8 cellular contexts compared by ENCODE assay signal in the genomic region with DNA sequence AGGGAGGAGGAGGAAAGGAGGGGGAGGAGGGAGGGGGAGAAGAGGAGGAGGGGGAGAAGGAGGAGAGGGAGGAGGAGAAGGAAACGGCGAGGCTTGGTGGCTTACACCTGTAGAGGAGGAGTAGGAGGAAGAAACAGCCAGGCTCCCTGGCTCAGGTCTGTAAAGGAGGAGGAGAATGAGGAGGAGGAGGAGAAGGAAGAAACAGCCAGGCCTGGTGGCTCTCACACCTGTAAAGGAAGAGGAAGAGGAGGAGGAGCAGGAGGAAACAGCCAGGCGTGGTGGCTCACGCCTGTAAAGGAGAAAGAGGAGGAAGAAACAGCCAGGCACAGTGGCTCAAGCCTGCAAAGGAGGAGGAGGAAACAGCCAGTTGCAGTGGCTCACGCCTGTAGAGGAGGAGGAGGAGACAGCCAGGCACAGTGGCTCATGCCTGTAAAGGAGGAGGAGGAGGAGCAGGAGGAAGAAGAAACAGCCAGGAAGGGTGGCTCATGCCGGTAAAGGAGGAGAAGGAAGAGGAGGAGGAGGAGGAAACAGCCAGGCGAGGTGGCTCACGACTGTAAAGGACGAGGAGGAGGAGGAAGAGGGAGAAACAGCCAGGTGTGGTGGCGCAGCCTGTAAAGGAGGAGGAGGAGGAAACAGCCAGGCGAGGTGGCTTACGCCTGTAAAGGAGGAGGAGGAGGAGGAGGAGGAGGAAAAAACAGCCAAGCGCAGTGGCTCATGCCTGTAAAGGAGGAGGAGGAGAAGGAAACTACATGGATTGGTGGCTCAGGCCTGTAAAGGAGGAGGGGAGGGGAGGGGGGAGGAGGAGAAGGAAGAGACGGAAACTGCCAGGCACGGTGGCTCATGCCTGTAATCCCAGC. TPM values are rescaled to one million over a fixed set of nuclear protein-coding genes. Genes with fewer than 3 reads are reported as not detected.
A peak's percentile ranks its signal among the peaks of the same experiment; 100 is the strongest.
DNase-seq lines count a peak whose midpoint lies in the region; ATAC-seq and TF ChIP-seq lines count a peak whose summit lies in the region.

No MANE protein-coding gene starts in this region.

- peak; percentile 97 for DNase-seq in A172 (ENCODE audit: low spot score)
- DNase-seq in NCI-H460 (ENCODE audit: extremely low read depth, low read depth): peak; percentile 69
- DNase-seq in activated CD4-positive, alpha-beta T cell treated with anti-CD3 and anti-CD28 coated beads for 4 hours: peak; percentile 8 to 22
- DNase-seq in medulla oblongata (ENCODE audit: extremely low spot score): peak; percentile 39
- peak; percentile 83 for DNase-seq in stomach

- peaks cover 0 to 9% of the 10 kb centered on the region in 2 donors for H3K4me1 ChIP-seq in duodenal mucosa (ENCODE audit: control insufficient read depth in 1 of 2, insufficient read depth in 2 of 2, low read length in 2 of 2)
- peaks cover 5 to 17% (median 11%) of the 10 kb centered on the region in 4 donors for H3K4me1 ChIP-seq in stomach

- TF ChIP-seq POLR2A in stomach (IDR thresholded peaks at IDR 0.05): peak in 1 of 4 donors; percentile 12

- intact Hi-C loops in stomach (cut with DNase I; ENCODE audit: low total_unique reads): no loop called here

- H3K9ac ChIP-seq in duodenal mucosa (ENCODE audit: low read depth in 1 of 2, low read length in 2 of 2): peak overlapping the region; percentile 62 to 84

- ATAC-seq in GM18508 (IDR thresholded peaks at IDR 0.05; ENCODE audit: insufficient read depth, unreplicated experiment) (peak; percentile 76), HG03039 (IDR thresholded peaks at IDR 0.05; ENCODE audit: unreplicated experiment) (peak; percentile 71)

- H3K27ac ChIP-seq in duodenal mucosa (ENCODE audit: low read depth, low read length) (peak overlapping the region; percentile 85), stomach (peak overlapping the region; percentile 87 to 97 (median 90))

- no peak for TF ChIP-seq EP300 in stomach (IDR thresholded peaks at IDR 0.05)

- H3K9me3 ChIP-seq in duodenal mucosa (ENCODE audit: control insufficient read depth in 1 of 2, low read length in 2 of 2) (no peaks in the 10 kb centered on the region), stomach (no peaks in the 10 kb centered on the region)

- no peaks in the 10 kb centered on the region for H3K27me3 ChIP-seq in duodenal mucosa (ENCODE audit: control insufficient read depth in 1 of 2, insufficient read depth in 2 of 2, low read length in 2 of 2)
- no peaks in the 10 kb centered on the region for H3K27me3 ChIP-seq in stomach

- no peak for TF ChIP-seq CTCF in stomach (IDR thresholded peaks at IDR 0.05)

- H3K4me3 ChIP-seq in duodenal mucosa (ENCODE audit: low read depth in 1 of 2, low read length in 2 of 2) (peak overlapping the region; percentile 62 to 71), stomach (peak overlapping the region; percentile 29 to 47 (median 38))

- peaks cover 0 to 5% of the 10 kb centered on the region in 2 donors for H3K36me3 ChIP-seq in duodenal mucosa (ENCODE audit: control insufficient read depth in 1 of 2, insufficient read depth in 2 of 2, low read length in 2 of 2)
- H3K36me3 ChIP-seq in stomach: no peaks in the 10 kb centered on the region

- 0 to 2% (median 1%) methylated on average over 15 of the region's 15 CpGs for WGBS in stomach, 5 donors

RNA-seq across cellular contexts. Expression of a gene that starts 14.9 kb away (rescaled TPM):
- 42.5 and 44.0 TPM in 2 replicates for total RNA-seq in A172 (2014; rRNA removed; shearing (Covaris generic))
- 26.6 and 33.7 TPM in 2 replicates for total RNA-seq in NCI-H460 (2014; rRNA removed; shearing (Covaris generic))
- 28.5 and 51.6 TPM in 2 replicates for polyA plus RNA-seq in NCI-H460 (2014; cell fraction: nucleus; rRNA removed)
- total RNA-seq in stomach: 10 to 100 TPM; 22.8 to 99.5 (median 30.9) TPM
- polyA plus RNA-seq in stomach: 10 to 100 TPM; 15.7 to 28.3 (median 25.7) TPM

RNA-seq across cellular contexts. Expression of a gene that starts 24.2 kb away (rescaled TPM):
- 61.3 and 64.6 TPM in 2 replicates for total RNA-seq in A172 (2014; rRNA removed; shearing (Covaris generic))
- 12.6 and 16.1 TPM in 2 replicates for total RNA-seq in NCI-H460 (2014; rRNA removed; shearing (Covaris generic))
- 72.9 and 73.0 TPM in 2 replicates for polyA plus RNA-seq in NCI-H460 (2014; cell fraction: nucleus; rRNA removed)
- 100 to 1,000 TPM in 2 of 5 donors, 10 to 100 TPM in 3; 42.8 to 369 (median 71.0) TPM for total RNA-seq in stomach
- 10 to 100 TPM; 49.7 to 88.4 (median 80.3) TPM for polyA plus RNA-seq in stomach

Comparison
In these comparisons a context has a peak if more than half of its experiments do, and no peak if none do; other contexts are left out.
1. Peak in every context shown above with its lines: DNase-seq, ATAC-seq, H3K4me3 ChIP-seq and H3K27ac ChIP-seq.
2. DNase-seq: peak in every context shown above with its lines; median percentile 97 in A172; 83 in stomach; 69 in NCI-H460; 39 in medulla oblongata; 15 in activated CD4-positive, alpha-beta T cell treated with anti-CD3 and anti-CD28 coated beads for 4 hours.